Comparison of ENCODE assay signal across 19 cellular contexts in the genomic region with DNA sequence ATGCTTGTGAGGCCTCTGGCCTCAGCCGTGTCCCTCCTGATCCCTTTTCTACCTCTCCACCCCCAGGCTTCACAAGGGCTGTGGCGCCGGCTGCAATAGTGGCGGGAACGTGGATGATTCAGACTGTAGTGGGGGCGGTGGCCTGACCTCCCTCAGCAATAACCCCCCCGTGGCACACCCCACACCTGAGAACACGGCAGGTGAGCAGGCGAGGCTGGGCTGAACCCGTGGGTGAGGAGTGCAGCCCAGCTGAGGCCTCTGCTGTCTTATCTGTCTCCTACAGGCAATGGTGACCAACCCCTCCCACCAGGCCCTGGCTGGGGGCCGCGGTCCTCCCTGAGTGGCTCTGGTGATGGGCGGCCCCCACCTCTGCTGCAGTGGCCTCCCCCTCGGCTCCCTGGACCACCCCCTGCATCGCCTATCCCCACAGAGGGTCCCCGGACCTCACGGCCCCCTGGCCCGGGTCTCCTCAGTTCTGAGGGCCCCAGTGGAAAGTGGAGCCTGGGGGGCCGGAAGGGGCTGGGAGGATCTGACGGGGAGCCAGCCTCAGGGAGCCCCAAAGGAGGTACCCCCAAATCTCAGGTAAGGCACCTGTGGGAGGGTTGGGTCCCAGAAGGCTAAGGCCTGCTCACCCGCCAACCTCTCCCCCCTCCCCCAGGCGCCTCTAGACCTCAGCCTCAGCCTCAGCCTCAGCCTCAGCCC. TPM values are rescaled to one million over a fixed set of nuclear protein-coding genes. Genes with fewer than 3 reads are reported as not detected.
"Had no signal": no experiment of that assay in that cellular context is flagged by ENCODE, and none has a peak within 500 bp of the region (broad histone marks: within the 10 kb centered on the region; RNA-seq: fewer than 3 reads in every experiment).

No MANE protein-coding gene starts in this region.

- H3K4me3 Mint-ChIP-seq: activated naive CD8-positive, alpha-beta T cell treated with anti-CD3 and anti-CD28 coated beads, Interleukin-2, amount 50 U/mL, for 24 hours had no signal

- H3K9ac ChIP-seq: SK-N-SH had no signal

- H3K9me3 ChIP-seq: breast epithelium, right lobe of liver, SK-N-SH, thoracic aorta had no signal

- H3K27me3 Mint-ChIP-seq: activated naive CD8-positive, alpha-beta T cell treated with anti-CD3 and anti-CD28 coated beads, Interleukin-2, amount 50 U/mL, for 24 hours; stimulated activated naive CD8-positive, alpha-beta T cell treated with anti-CD3 and anti-CD28 coated beads, Interleukin-15, amount 100 ng/mL, for 72 hours had no signal

- H3K4me3 ChIP-seq: breast epithelium, dorsolateral prefrontal cortex, right lobe of liver, smooth muscle cell, thoracic aorta had no signal

- ATAC-seq: activated naive CD8-positive, alpha-beta T cell treated with anti-CD3 and anti-CD28 coated beads, Interleukin-2, amount 50 U/mL, for 24 hours; right lobe of liver; stimulated activated naive CD8-positive, alpha-beta T cell treated with anti-CD3 and anti-CD28 coated beads, Interleukin-15, amount 100 ng/mL, for 72 hours had no signal

- H3K4me2 ChIP-seq: smooth muscle cell had no signal

- H3K9me3 Mint-ChIP-seq: activated naive CD4-positive, alpha-beta T cell treated with anti-CD3 and anti-CD28 coated beads for 36 hours; activated naive CD8-positive, alpha-beta T cell treated with anti-CD3 and anti-CD28 coated beads, Interleukin-2, amount 50 U/mL, for 24 hours; activated T-helper 2 cell treated with anti-CD3 and anti-CD28 coated beads, Interferon-gamma antibody, Interleukin-2, Interleukin-4, amounts not matched to agents 10 μg/mL and 5 μg/mL and 100 μg/mL, durations not matched to agents 14 hours and 24 hours and 36 hours; endodermal cell; nephron; stimulated activated naive CD8-positive, alpha-beta T cell treated with anti-CD3 and anti-CD28 coated beads, Interleukin-15, amount 100 ng/mL, for 72 hours had no signal

- H3K27me3 ChIP-seq: breast epithelium, dorsolateral prefrontal cortex, right lobe of liver had no signal

- DNase-seq: activated CD4-positive, alpha-beta T cell treated with anti-CD3 and anti-CD28 coated beads, Interleukin-2, amount 50 U/mL, for 1 hour; activated CD4-positive, CD25-positive, alpha-beta regulatory T cell; activated CD8-positive, alpha-beta memory T cell treated with anti-CD3 and anti-CD28 coated beads for 24 hours; activated naive CD4-positive, alpha-beta T cell treated with anti-CD3 and anti-CD28 coated beads for 36 hours; activated naive CD8-positive, alpha-beta T cell treated with anti-CD3 and anti-CD28 coated beads, Interleukin-2, amount 50 U/mL, for 24 hours; aorta; dorsolateral prefrontal cortex; endodermal cell; mesenchymal stem cell; right lobe of liver; SK-N-SH; stimulated activated naive CD8-positive, alpha-beta T cell treated with anti-CD3 and anti-CD28 coated beads, Interleukin-15, amount 100 ng/mL, for 72 hours; T-helper 1 cell had no signal

- H3K27ac Mint-ChIP-seq: endodermal cell, nephron had no signal

RNA-seq across cellular contexts. Expression of gene KCNK7, which starts 40.7 kb away (rescaled TPM):
- total RNA-seq: kidney epithelial cell, smooth muscle cell had no signal
- polyA plus RNA-seq: smooth muscle cell had no signal
